ENCODE assay signal across 8 cellular contexts in genomic region chr1:23958810-23959460, GRCh38. TPM values are rescaled to one million over a fixed set of nuclear protein-coding genes. Genes with fewer than 3 reads are reported as not detected.
DNase-seq lines count a peak whose midpoint lies in the region; ATAC-seq and TF ChIP-seq lines count a peak whose summit lies in the region.

No MANE protein-coding gene starts in this region.

- peak overlapping the region; percentile 61 to 81 (median 76) for H3K4me3 ChIP-seq in right lobe of liver

- CTCF ChIA-PET in activated CD4-positive, alpha-beta T cell treated with anti-CD3 and anti-CD28 coated beads, Interleukin-2, amount 10 ng/mL, durations not matched to agents 7 days and 5 days (lab: Charles Lee): interaction anchor here (0.7 to 1.9 kb wide), 4 partner anchors 9 to 22 kb away, joined by 3 to 9 read pairs (median 4); partner anchors contain the start of gene SRSF10

- H3K36me3 Mint-ChIP-seq in activated CD4-positive, alpha-beta T cell treated with anti-CD3 and anti-CD28 coated beads, Interleukin-2, amount 10 ng/mL, durations not matched to agents 7 days and 5 days (ENCODE audit: low read depth): peaks cover 37% of the 10 kb centered on the region
- peaks cover 50% of the 10 kb centered on the region for H3K36me3 Mint-ChIP-seq in dendritic cell treated with granulocyte-macrophage colony-stimulating factor and Interleukin-4, amounts not matched to agents 40 ng/mL and 50 ng/mL, for 4 days (ENCODE audit: low read depth)

- POLR2A ChIA-PET in activated CD4-positive, alpha-beta T cell treated with anti-CD3 and anti-CD28 coated beads, Interleukin-2, amount 10 ng/mL, durations not matched to agents 7 days and 5 days (lab: Charles Lee): interaction anchor here (1.7 kb wide), 1 partner anchor 22 kb away, joined by 9 read pairs; the partner anchor contains the start of gene SRSF10

- peaks cover 0 to 17% (median 4%) of the 10 kb centered on the region in 4 donors for H3K4me1 ChIP-seq in right lobe of liver

- H3K4me1 Mint-ChIP-seq in activated CD4-positive, alpha-beta T cell treated with anti-CD3 and anti-CD28 coated beads, Interleukin-2, amount 10 ng/mL, durations not matched to agents 7 days and 5 days: peaks cover 68% of the 10 kb centered on the region
- H3K4me1 Mint-ChIP-seq in dendritic cell treated with granulocyte-macrophage colony-stimulating factor and Interleukin-4, amounts not matched to agents 40 ng/mL and 50 ng/mL, for 4 days (ENCODE audit: low read depth): peaks cover 43% of the 10 kb centered on the region

- H3K27ac ChIP-seq in C4-2B (peak overlapping the region; percentile 100), right lobe of liver (peak overlapping the region; percentile 97 to 100 (median 97))

- DNase-seq in NCI-H526 treated with DMSO at 0.1 percent for 48 hours (lab: John Stamatoyannopoulos, UW) (peak; percentile 86), right lobe of liver (peak; percentile 83 to 87 (median 86))
- peak; percentile 96 for DNase-seq in activated CD4-positive, alpha-beta T cell treated with anti-CD3 and anti-CD28 coated beads, Interleukin-2, amount 10 ng/mL, durations not matched to agents 7 days and 5 days
- DNase-seq in stimulated activated CD4-positive, alpha-beta T cell treated with anti-CD3 and anti-CD28 coated beads, TNF-alpha, amount 100 ng/mL, for 1 hour (ENCODE audit: low read depth in 3 of 3, low spot score in 1 of 3): peak; percentile 70 to 78 (median 75)

- intact Hi-C loops in dendritic cell treated with granulocyte-macrophage colony-stimulating factor and Interleukin-4, amounts not matched to agents 40 ng/mL and 50 ng/mL, for 4 days (cut with micrococcal nuclease): loop anchor here (1.0 to 5.0 kb wide), 2 partner anchors 21 to 68 kb away; partner anchors contain the start of gene SRSF10
- intact Hi-C loops in right lobe of liver (cut with DNase I): no loop called here

- TF ChIP-seq CTCF in C4-2B (conservative IDR thresholded peaks at IDR 0.05) (peak; percentile 27), right lobe of liver (IDR thresholded peaks at IDR 0.05) (peak; percentile 2 to 35 (median 24))

- TF ChIP-seq POLR2A in right lobe of liver (IDR thresholded peaks at IDR 0.05): no peak

- no peaks in the 10 kb centered on the region for H3K9me3 ChIP-seq in right lobe of liver

- no peaks in the 10 kb centered on the region for H3K9me3 Mint-ChIP-seq in activated CD4-positive, alpha-beta T cell treated with anti-CD3 and anti-CD28 coated beads, Interleukin-2, amount 10 ng/mL, durations not matched to agents 7 days and 5 days
- H3K9me3 Mint-ChIP-seq in dendritic cell treated with granulocyte-macrophage colony-stimulating factor and Interleukin-4, amounts not matched to agents 40 ng/mL and 50 ng/mL, for 4 days: no peaks in the 10 kb centered on the region

- peak overlapping the region; percentile 100 for H3K4me3 Mint-ChIP-seq in activated CD4-positive, alpha-beta T cell treated with anti-CD3 and anti-CD28 coated beads, Interleukin-2, amount 10 ng/mL, durations not matched to agents 7 days and 5 days
- peak overlapping the region; percentile 98 for H3K4me3 Mint-ChIP-seq in dendritic cell treated with granulocyte-macrophage colony-stimulating factor and Interleukin-4, amounts not matched to agents 40 ng/mL and 50 ng/mL, for 4 days

- H3K27me3 Mint-ChIP-seq in activated CD4-positive, alpha-beta T cell treated with anti-CD3 and anti-CD28 coated beads, Interleukin-2, amount 10 ng/mL, durations not matched to agents 7 days and 5 days: no peaks in the 10 kb centered on the region
- no peaks in the 10 kb centered on the region for H3K27me3 Mint-ChIP-seq in dendritic cell treated with granulocyte-macrophage colony-stimulating factor and Interleukin-4, amounts not matched to agents 40 ng/mL and 50 ng/mL, for 4 days

- ATAC-seq in GM19351 (IDR thresholded peaks at IDR 0.05; ENCODE audit: unreplicated experiment) (peak; percentile 72), HG03520 (IDR thresholded peaks at IDR 0.05; ENCODE audit: unreplicated experiment) (peak; percentile 47), right lobe of liver (peak; percentile 75 to 79 (median 77))

- H3K27ac Mint-ChIP-seq in activated CD4-positive, alpha-beta T cell treated with anti-CD3 and anti-CD28 coated beads, Interleukin-2, amount 10 ng/mL, durations not matched to agents 7 days and 5 days: peak overlapping the region; percentile 100
- peak overlapping the region; percentile 99 for H3K27ac Mint-ChIP-seq in dendritic cell treated with granulocyte-macrophage colony-stimulating factor and Interleukin-4, amounts not matched to agents 40 ng/mL and 50 ng/mL, for 4 days

- peaks cover 0 to 9% (median under 1%) of the 10 kb centered on the region in 4 donors for H3K36me3 ChIP-seq in right lobe of liver

- under 1% methylated on average over 11 of the region's 30 CpGs for WGBS in right lobe of liver (ENCODE audit: insufficient coverage, low coverage, low lambda C conversion rate, missing lambda C conversion rate)

- no peaks in the 10 kb centered on the region for H3K27me3 ChIP-seq in right lobe of liver

RNA-seq across cellular contexts. Expression of gene PNRC2, which starts 0.7 kb away (rescaled TPM):
- 100 to 1,000 TPM; 151 to 186 TPM for total RNA-seq in activated CD4-positive, alpha-beta T cell treated with anti-CD3 and anti-CD28 coated beads, Interleukin-2, amount 10 ng/mL, durations not matched to agents 7 days and 5 days
- 10 to 100 TPM; 24.3 to 41.2 (median 33.4) TPM for total RNA-seq in right lobe of liver

RNA-seq across cellular contexts. Expression of gene SRSF10, which starts 21.2 kb away (rescaled TPM):
- 100 to 1,000 TPM; 217 to 224 TPM for total RNA-seq in activated CD4-positive, alpha-beta T cell treated with anti-CD3 and anti-CD28 coated beads, Interleukin-2, amount 10 ng/mL, durations not matched to agents 7 days and 5 days
- total RNA-seq in right lobe of liver: 10 to 100 TPM; 30.6 to 51.5 (median 43.1) TPM

RNA-seq across cellular contexts. Expression of gene CNR2, which starts 45.8 kb away (rescaled TPM):
- under 1 TPM; 0.04 to 0.07 TPM for total RNA-seq in activated CD4-positive, alpha-beta T cell treated with anti-CD3 and anti-CD28 coated beads, Interleukin-2, amount 10 ng/mL, durations not matched to agents 7 days and 5 days
- total RNA-seq in right lobe of liver: under 1 TPM in 4 of 6 experiments, not detected in 2; 0.04 to 0.07 (median 0.06) TPM

Comparison
In these comparisons a context has a peak if more than half of its experiments do, and no peak if none do; other contexts are left out.
1. Peak in every context shown above with its lines: DNase-seq, ATAC-seq, H3K4me3 ChIP-seq and H3K27ac ChIP-seq.
2. RNA of gene SRSF10, which starts 21.2 kb away (total RNA-seq): 217 to 224 TPM in activated CD4-positive, alpha-beta T cell treated with anti-CD3 and anti-CD28 coated beads, Interleukin-2, amount 10 ng/mL, durations not matched to agents 7 days and 5 days; 30.6 to 51.5 TPM in right lobe of liver; every median in the first group is over 4 times any median in the second.